Comparison of ENCODE assay signal across 29 cellular contexts in genomic region chr11:37230865-37231264, GRCh38.
DNase-seq lines count a peak whose midpoint lies in the region; ATAC-seq and TF ChIP-seq lines count a peak whose summit lies in the region.
"Had no signal": no experiment of that assay in that cellular context is flagged by ENCODE, and none has a peak within 500 bp of the region (broad histone marks: within the 10 kb centered on the region; RNA-seq: fewer than 3 reads in every experiment).

No MANE protein-coding gene starts in this region.

- H3K27ac ChIP-seq in breast epithelium (no peak overlapping the region), aorta (ENCODE audit: low read depth in 1 of 2, low read length in 2 of 2) (no peak overlapping the region)
- H3K27ac ChIP-seq: esophagus squamous epithelium, left ventricle myocardium inferior, SK-N-MC, skin epidermis had no signal

- no peak for TF ChIP-seq POLR2A in breast epithelium (IDR thresholded peaks at IDR 0.05)

- TF ChIP-seq CTCF in MCF 10A (IDR thresholded peaks at IDR 0.05; ENCODE audit: unreplicated experiment) (peak; percentile 12), breast epithelium (IDR thresholded peaks at IDR 0.05) (no peak), fibroblast of pulmonary artery (IDR thresholded peaks at IDR 0.05; ENCODE audit: low read length, missing control alignments) (peak; percentile 2)

- H3K9me3 ChIP-seq in breast epithelium, result no peaks in the 10 kb centered on the region
- H3K9me3 ChIP-seq in aorta (ENCODE audit: control insufficient read depth, low read length), result no peaks in the 10 kb centered on the region
- H3K9me3 ChIP-seq: esophagus squamous epithelium had no signal

- no peaks in the 10 kb centered on the region for H3K9me3 Mint-ChIP-seq in MCF 10A (ENCODE audit: unreplicated experiment)

- H3K27ac Mint-ChIP-seq in MCF 10A (ENCODE audit: low read depth, unreplicated experiment), result no peak overlapping the region
- H3K27ac Mint-ChIP-seq: activated CD4-positive, alpha-beta memory T cell treated with anti-CD3 and anti-CD28 coated beads, Interleukin-2, amount 10 ng/mL, durations not matched to agents 7 days and 5 days; activated naive CD4-positive, alpha-beta T cell treated with anti-CD3 and anti-CD28 coated beads, Interleukin-2, amount 50 U/mL, for 24 hours; activated T-helper 2 cell treated with anti-CD3 and anti-CD28 coated beads, Interferon-gamma antibody, Interleukin-2, Interleukin-4, amounts not matched to agents 10 μg/mL and 5 μg/mL and 100 μg/mL, durations not matched to agents 14 hours and 24 hours and 36 hours; naive thymus-derived CD4-positive, alpha-beta T cell; stimulated activated naive CD8-positive, alpha-beta T cell treated with anti-CD3 and anti-CD28 coated beads, Interleukin-15, amount 100 ng/mL, for 72 hours; T-helper 1 cell treated with Interleukin-12 subunit alpha and Interleukin-12 subunit beta and Interleukin-4 antibody, amounts not matched to agents 30 μg/mL and 1 μg/mL, for 36 hours had no signal

- peak; percentile 13 for DNase-seq in MCF 10A (ENCODE audit: unreplicated experiment)
- DNase-seq in breast epithelium (ENCODE audit: low spot score in 2 of 2), result no peak
- peak; percentile 8 for DNase-seq in OCI-M1 (lab: John Stamatoyannopoulos, UW)
- no peak for DNase-seq in fibroblast of pulmonary artery (ENCODE audit: low read depth)
- DNase-seq in aorta, result no peak
- DNase-seq: activated CD4-positive, alpha-beta memory T cell treated with anti-CD3 and anti-CD28 coated beads, Interleukin-2, amount 10 ng/mL, durations not matched to agents 7 days and 5 days; activated CD4-positive, alpha-beta T cell treated with anti-CD3 and anti-CD28 coated beads for 1 hour; activated CD8-positive, alpha-beta memory T cell treated with anti-CD3 and anti-CD28 coated beads, Interleukin-2, amount 50 U/mL, for 48 hours; amygdala; cortex of kidney; DMS79; esophagus squamous epithelium; GF-D8; IMR-90; left ventricle myocardium inferior; midbrain; naive thymus-derived CD4-positive, alpha-beta T cell; NCI-H1092 treated with DMSO at 0.1 percent for 48 hours; NCI-H187 treated with DMSO at 0.1 percent for 48 hours; NCI-H526 treated with DMSO at 0.1 percent for 48 hours; stimulated activated naive CD8-positive, alpha-beta T cell treated with anti-CD3 and anti-CD28 coated beads, Interleukin-15, amount 100 ng/mL, for 72 hours had no signal

- H3K4me1 ChIP-seq in breast epithelium (no peaks in the 10 kb centered on the region), aorta (ENCODE audit: control insufficient read depth in 1 of 2, insufficient read depth in 2 of 2, low read length in 2 of 2) (no peaks in the 10 kb centered on the region)
- H3K4me1 ChIP-seq: esophagus squamous epithelium, left ventricle myocardium inferior had no signal

- intact Hi-C loops in MCF 10A (cut with micrococcal nuclease), result no loop called here
- intact Hi-C loops in breast epithelium (cut with DNase I; ENCODE audit: low total_unique reads), result no loop called here
- intact Hi-C loops in aorta (cut with DNase I), result no loop called here

- H3K4me3 ChIP-seq in breast epithelium, result no peak overlapping the region
- H3K4me3 ChIP-seq in fibroblast of pulmonary artery (replicated peaks; ENCODE audit: low read depth, low read length), result no peak overlapping the region
- no peak overlapping the region for H3K4me3 ChIP-seq in aorta (ENCODE audit: low read length in 2 of 2)
- H3K4me3 ChIP-seq: esophagus squamous epithelium, left ventricle myocardium inferior, SK-N-MC, skin epidermis had no signal

- H3K36me3 Mint-ChIP-seq in MCF 10A (ENCODE audit: insufficient read depth, unreplicated experiment), result no peaks in the 10 kb centered on the region
- H3K36me3 Mint-ChIP-seq: activated naive CD4-positive, alpha-beta T cell treated with anti-CD3 and anti-CD28 coated beads, Interleukin-2, amount 50 U/mL, for 24 hours; naive thymus-derived CD4-positive, alpha-beta T cell had no signal

- CTCF ChIA-PET in MCF 10A (lab: Yijun Ruan, JAX), result no interaction called here

- H3K27me3 Mint-ChIP-seq in MCF 10A (ENCODE audit: insufficient read depth, unreplicated experiment), result no peaks in the 10 kb centered on the region
- H3K27me3 Mint-ChIP-seq: activated CD4-positive, alpha-beta memory T cell treated with anti-CD3 and anti-CD28 coated beads, Interleukin-2, amount 10 ng/mL, durations not matched to agents 7 days and 5 days; activated naive CD4-positive, alpha-beta T cell treated with anti-CD3 and anti-CD28 coated beads, Interleukin-2, amount 50 U/mL, for 24 hours; naive thymus-derived CD4-positive, alpha-beta T cell; stimulated activated naive CD8-positive, alpha-beta T cell treated with anti-CD3 and anti-CD28 coated beads, Interleukin-15, amount 100 ng/mL, for 72 hours had no signal

- no peak for ATAC-seq in HG02870 (IDR thresholded peaks at IDR 0.05; ENCODE audit: unreplicated experiment)
- ATAC-seq in aorta (ENCODE audit: low FRiP score), result no peak
- ATAC-seq in GM18502 (IDR thresholded peaks at IDR 0.05; ENCODE audit: poor library complexity, unreplicated experiment), result no peak
- ATAC-seq in HG02623 (IDR thresholded peaks at IDR 0.05; ENCODE audit: unreplicated experiment), result no peak
- ATAC-seq: naive thymus-derived CD4-positive, alpha-beta T cell; stimulated activated naive CD8-positive, alpha-beta T cell treated with anti-CD3 and anti-CD28 coated beads, Interleukin-15, amount 100 ng/mL, for 72 hours had no signal

- H3K36me3 ChIP-seq in breast epithelium (no peaks in the 10 kb centered on the region), aorta (ENCODE audit: control insufficient read depth in 1 of 2, insufficient read depth in 2 of 2, low read length in 1 of 2) (no peaks in the 10 kb centered on the region)
- H3K36me3 ChIP-seq: esophagus squamous epithelium, left ventricle myocardium inferior had no signal

- no TSS peak for BruUV-seq in MCF 10A (replicated peaks; lab: Mats Ljungman, UMichigan)

- no peak overlapping the region for H3K4me3 Mint-ChIP-seq in MCF 10A (ENCODE audit: unreplicated experiment)
- H3K4me3 Mint-ChIP-seq: activated CD4-positive, alpha-beta memory T cell treated with anti-CD3 and anti-CD28 coated beads, Interleukin-2, amount 10 ng/mL, durations not matched to agents 7 days and 5 days; activated naive CD4-positive, alpha-beta T cell treated with anti-CD3 and anti-CD28 coated beads, Interleukin-2, amount 50 U/mL, for 24 hours; naive thymus-derived CD4-positive, alpha-beta T cell; stimulated activated naive CD8-positive, alpha-beta T cell treated with anti-CD3 and anti-CD28 coated beads, Interleukin-15, amount 100 ng/mL, for 72 hours; T-helper 1 cell treated with Interleukin-12 subunit alpha and Interleukin-12 subunit beta and Interleukin-4 antibody, amounts not matched to agents 30 μg/mL and 1 μg/mL, for 36 hours had no signal

- 78 to 80% methylated on average over 1 of the region's 1 CpG for WGBS in aorta, 2 donors

- H3K4me1 Mint-ChIP-seq in MCF 10A (ENCODE audit: insufficient read depth, unreplicated experiment), result peaks cover 4% of the 10 kb centered on the region
- H3K4me1 Mint-ChIP-seq: activated CD4-positive, alpha-beta memory T cell treated with anti-CD3 and anti-CD28 coated beads, Interleukin-2, amount 10 ng/mL, durations not matched to agents 7 days and 5 days; activated naive CD4-positive, alpha-beta T cell treated with anti-CD3 and anti-CD28 coated beads, Interleukin-2, amount 50 U/mL, for 24 hours; naive thymus-derived CD4-positive, alpha-beta T cell; stimulated activated naive CD8-positive, alpha-beta T cell treated with anti-CD3 and anti-CD28 coated beads, Interleukin-15, amount 100 ng/mL, for 72 hours had no signal

- POLR2A ChIA-PET in MCF 10A (lab: Yijun Ruan, JAX), result interaction anchor here (0.7 kb wide), 1 partner anchor 1967 kb away, joined by 3 read pairs; no protein-coding TSS in a partner anchor

- H3K27me3 ChIP-seq in breast epithelium (no peaks in the 10 kb centered on the region), aorta (ENCODE audit: control insufficient read depth in 1 of 2, insufficient read depth in 2 of 2, low read length in 1 of 2) (no peaks in the 10 kb centered on the region)
- H3K27me3 ChIP-seq: esophagus squamous epithelium had no signal

Comparison
In these comparisons a context has a peak if more than half of its experiments do, and no peak if none do; other contexts are left out.
1. DNase-seq: peak in MCF 10A (single experiment) and OCI-M1 (single experiment); none in breast epithelium (0 of 2), fibroblast of pulmonary artery (single experiment) and aorta (0 of 2).
2. CTCF ChIP-seq: peak in MCF 10A (single experiment) and fibroblast of pulmonary artery (single experiment); none in breast epithelium (0 of 3).